In genomic region chr12:26832817-26833691, GRCh38 we compare ENCODE assay signal across 8 cellular contexts. TPM values are rescaled to one million over a fixed set of nuclear protein-coding genes. Genes with fewer than 3 reads are reported as not detected.
DNase-seq lines count a peak whose midpoint lies in the region; ATAC-seq and TF ChIP-seq lines count a peak whose summit lies in the region.

ITPR2 (minus strand) TSS chr12:26833194; CDS start chr12:26832781, 413 bp downstream.

- POLR2A ChIA-PET in OCI-LY7 (lab: Charles Lee), result interaction anchor here (0.5 to 5.4 kb wide), 22 partner anchors 9 to 452 kb away, joined by 3 to 40 read pairs (median 4); no protein-coding TSS in a partner anchor

- H3K27ac ChIP-seq in HUES64 (ENCODE audit: low read depth, low read length) (peak within 1 kb of the TSS; percentile 4; the same call in 1 of the 2 replicates), OCI-LY7 (ENCODE audit: low read depth, low read length, poor library complexity, severe bottlenecking) (peak within 1 kb of the TSS; percentile 73)

- no peaks in the 10 kb centered on the region for H3K9me2 ChIP-seq in OCI-LY7 (ENCODE audit: insufficient read depth, low read length)

- peak; percentile 41 for TF ChIP-seq CTCF in OCI-LY7 (conservative IDR thresholded peaks at IDR 0.05; ENCODE audit: low read length)

- H3K4me1 ChIP-seq in HUES64 (ENCODE audit: insufficient read depth, low read length) (no peaks in the 10 kb centered on the region), OCI-LY7 (ENCODE audit: insufficient read depth, low read length, poor library complexity, severe bottlenecking) (peaks cover 47% of the 10 kb centered on the region), mucosa of stomach (ENCODE audit: control insufficient read depth, insufficient read depth, low read length) (peaks cover 12% of the 10 kb centered on the region)

- peaks cover 9% of the 10 kb centered on the region; the same call in 1 of the 2 replicates for H4K20me1 ChIP-seq in OCI-LY7 (ENCODE audit: insufficient read depth, low read length)

- CTCF ChIA-PET in OCI-LY7 (lab: Charles Lee; ENCODE audit: unreplicated experiment), result interaction anchor here (0.5 to 2.6 kb wide), 10 partner anchors 10 to 181 kb away, joined by 3 to 11 read pairs (median 4); no protein-coding TSS in a partner anchor

- peak within 1 kb of the TSS; percentile 87 for H3K4me2 ChIP-seq in OCI-LY7 (ENCODE audit: low read length)

- under 1% methylated on average over 92 of the region's 92 CpGs for WGBS in HUES64

- peak; percentile 72 for ATAC-seq in GM21423 (IDR thresholded peaks at IDR 0.05; ENCODE audit: unreplicated experiment)

- H3K9ac ChIP-seq in HUES64 (ENCODE audit: low read depth, low read length), result peak within 1 kb of the TSS; percentile 75
- H3K9ac ChIP-seq in mucosa of stomach (ENCODE audit: low read length), result peak within 1 kb of the TSS; percentile 93

- intact Hi-C loops in OCI-LY7 (cut with micrococcal nuclease; ENCODE audit: unreplicated experiment), result loop anchor here (1.0 to 10.0 kb wide), 9 partner anchors 13 to 1581 kb away; partner anchors contain the start of genes FGFR1OP2, KRAS and TM7SF3

- TF ChIP-seq POLR2A in erythroblast (IDR thresholded peaks at IDR 0.05; ENCODE audit: low read length), result peak; percentile 55

- H3K4me3 ChIP-seq in HUES64 (ENCODE audit: low read length) (peak within 1 kb of the TSS; percentile 94), OCI-LY7 (ENCODE audit: low read depth, low read length, poor library complexity, severe bottlenecking) (peak within 1 kb of the TSS; percentile 86), mucosa of stomach (ENCODE audit: low read length) (peak within 1 kb of the TSS; percentile 90)

- H3K9me3 ChIP-seq in HUES64 (ENCODE audit: insufficient read depth, low read depth, low read length) (peaks cover under 1% of the 10 kb centered on the region), OCI-LY7 (ENCODE audit: low read length) (no peaks in the 10 kb centered on the region), mucosa of stomach (ENCODE audit: control insufficient read depth, low read length) (no peaks in the 10 kb centered on the region)

- peaks cover 32% of the 10 kb centered on the region for H3K27me3 ChIP-seq in HUES64 (ENCODE audit: insufficient read depth, low read length)
- H3K27me3 ChIP-seq in mucosa of stomach (ENCODE audit: control insufficient read depth, insufficient read depth, low read length), result no peaks in the 10 kb centered on the region

- peak within 1 kb of the TSS; percentile 81 for H2AFZ ChIP-seq in OCI-LY7 (ENCODE audit: low read length)

- no peaks in the 10 kb centered on the region for H3K36me3 ChIP-seq in HUES64 (ENCODE audit: insufficient read depth, low read length)
- H3K36me3 ChIP-seq in OCI-LY7 (ENCODE audit: insufficient read depth, low read length), result no peaks in the 10 kb centered on the region
- H3K36me3 ChIP-seq in mucosa of stomach (ENCODE audit: control insufficient read depth, insufficient read depth, low read length), result no peaks in the 10 kb centered on the region

- no TSS peak for BruUV-seq in OCI-LY7 (replicated peaks; lab: Mats Ljungman, UMichigan)

- peaks cover 14% of the 10 kb centered on the region; the same call in 1 of the 2 replicates for H3K79me2 ChIP-seq in OCI-LY7 (ENCODE audit: insufficient read depth, low read depth, low read length)

- peak; percentile 85 for DNase-seq in DMS153 (lab: John Stamatoyannopoulos, UW)
- DNase-seq in OCI-LY7 (ENCODE audit: low spot score), result peak; percentile 95
- DNase-seq in activated T-cell treated with anti-CD3 and anti-CD28 coated beads for 48 hours (ENCODE audit: low read depth), result peak; percentile 93
- peak; percentile 88 to 93 for DNase-seq in erythroblast (lab: John Stamatoyannopoulos, UW)
- peak; percentile 88 for DNase-seq in stimulated activated CD8-positive, alpha-beta memory T cell treated with anti-CD3 and anti-CD28 coated beads, Interleukin-7, amount 100 ng/mL, for 24 hours (ENCODE audit: low read depth)

RNA-seq across cellular contexts. Expression of gene ITPR2, which starts in this region (rescaled TPM):
- 7.7 TPM for polyA plus RNA-seq in HUES64 (2013, experiment 1 of 2)
- 9.5 TPM for polyA plus RNA-seq in HUES64 (2013, experiment 2 of 2)
- 25.6 and 33.7 TPM in 2 replicates for total RNA-seq in OCI-LY7 (2014; rRNA removed; shearing (Covaris generic))
- 44.7 and 56.6 TPM in 2 replicates for total RNA-seq in OCI-LY7 (2022)

Comparison
In these comparisons a context has a peak if more than half of its experiments do, and no peak if none do; other contexts are left out.
1. Peak in every context shown above with its lines: DNase-seq, ATAC-seq, H3K4me3 ChIP-seq and H3K27ac ChIP-seq.